ENCODE assay signal across 9 cellular contexts in the genomic region with DNA sequence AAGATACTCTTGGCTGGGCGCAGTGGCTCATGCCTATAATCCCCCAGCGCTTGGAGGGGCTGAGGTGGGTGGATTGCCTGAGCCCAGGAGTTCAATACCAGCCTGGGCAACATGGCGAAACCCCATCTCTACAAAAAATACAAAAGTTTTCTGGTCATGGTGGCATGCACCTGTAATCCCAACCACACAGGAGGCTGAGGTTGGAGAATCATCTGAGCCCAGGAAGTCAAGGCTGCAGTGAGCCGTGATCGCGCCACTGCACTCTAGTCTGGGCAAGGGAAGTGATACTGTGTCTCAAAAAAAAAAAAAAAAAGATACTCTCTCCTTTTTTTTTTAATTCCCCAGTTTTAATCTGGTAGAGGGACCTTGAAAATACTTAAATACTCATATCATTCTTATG. TPM values are rescaled to one million over a fixed set of nuclear protein-coding genes. Genes with fewer than 3 reads are reported as not detected.
DNase-seq lines count a peak whose midpoint lies in the region; ATAC-seq lines count a peak whose summit lies in the region.
"Had no signal": no experiment of that assay in that cellular context is flagged by ENCODE, and none has a peak within 500 bp of the region (broad histone marks: within the 10 kb centered on the region; RNA-seq: fewer than 3 reads in every experiment).

No MANE protein-coding gene starts in this region.

- H3K4me3 ChIP-seq in SJCRH30, result no peak overlapping the region
- H3K4me3 ChIP-seq: tibial nerve had no signal

- H3K27me3 ChIP-seq in SJCRH30, result no peaks in the 10 kb centered on the region
- H3K27me3 ChIP-seq: tibial nerve had no signal

- peak overlapping the region; percentile 19 for H3K4me3 Mint-ChIP-seq in activated T-cell treated with anti-CD3 and anti-CD28 coated beads, Interleukin-2, amount 50 U/mL, for 4 hours

- H3K36me3 Mint-ChIP-seq in activated T-cell treated with anti-CD3 and anti-CD28 coated beads, Interleukin-2, amount 50 U/mL, for 4 hours (ENCODE audit: insufficient read depth), result peaks cover 2% of the 10 kb centered on the region

- in situ Hi-C loops in G401 (cut with HindIII; ENCODE audit: low sequenced_read_pairs), result no loop called here

- peaks cover 6% of the 10 kb centered on the region for H3K4me1 ChIP-seq in SJCRH30

- H3K36me3 ChIP-seq in SJCRH30, result no peaks in the 10 kb centered on the region
- H3K36me3 ChIP-seq: tibial nerve had no signal

- no peaks in the 10 kb centered on the region for H3K9me3 Mint-ChIP-seq in activated T-cell treated with anti-CD3 and anti-CD28 coated beads, Interleukin-2, amount 50 U/mL, for 4 hours

- H3K9me3 ChIP-seq in SJCRH30 (replicated peaks), result no peaks in the 10 kb centered on the region
- H3K9me3 ChIP-seq: tibial nerve had no signal

- no peak for DNase-seq in activated T-cell treated with anti-CD3 and anti-CD28 coated beads, Interleukin-2, amount 50 U/mL, for 4 hours
- DNase-seq in activated T-cell treated with anti-CD3 and anti-CD28 coated beads, Interleukin-2, amount 50 U/mL, for 1 hour, result no peak
- DNase-seq in stimulated activated CD8-positive, alpha-beta memory T cell treated with anti-CD3 and anti-CD28 coated beads, Interleukin-4, amount 100 ng/mL, for 48 hours, result peak; percentile 33
- DNase-seq in NCI-H2029 (lab: John Stamatoyannopoulos, UW) (no peak), G401 (ENCODE audit: low spot score) (no peak), SJCRH30 (no peak)

- no peak overlapping the region for H3K27ac ChIP-seq in SJCRH30

- H3K27me3 Mint-ChIP-seq in activated T-cell treated with anti-CD3 and anti-CD28 coated beads, Interleukin-2, amount 50 U/mL, for 4 hours (ENCODE audit: low read depth), result no peaks in the 10 kb centered on the region

- ATAC-seq in activated T-cell treated with anti-CD3 and anti-CD28 coated beads, Interleukin-2, amount 50 U/mL, for 4 hours, result no peak
- ATAC-seq in HG02588 (IDR thresholded peaks at IDR 0.05; ENCODE audit: unreplicated experiment), result peak; percentile 46
- ATAC-seq in HG03571 (IDR thresholded peaks at IDR 0.05; ENCODE audit: unreplicated experiment), result peak; percentile 43

- H3K4me1 Mint-ChIP-seq in activated T-cell treated with anti-CD3 and anti-CD28 coated beads, Interleukin-2, amount 50 U/mL, for 4 hours (ENCODE audit: low read depth), result peaks cover 49% of the 10 kb centered on the region

RNA-seq across cellular contexts. Expression of a gene that starts 15.0 kb away (rescaled TPM):
- 10 to 100 TPM in 1 of 3 donors, 1 to 10 TPM in 2; 7.7 to 20.2 (median 9.7) TPM for total RNA-seq in activated T-cell treated with anti-CD3 and anti-CD28 coated beads, Interleukin-2, amount 50 U/mL, for 4 hours
- 5.0 and 7.4 TPM in 2 replicates for total RNA-seq in G401 (2014; rRNA removed; shearing (Covaris generic))
- total RNA-seq in SJCRH30 (2014; rRNA removed; shearing (Covaris generic)), result 3.5 and 4.0 TPM in 2 replicates

Comparison
In these comparisons a context has a peak if more than half of its experiments do, and no peak if none do; other contexts are left out.
1. ATAC-seq: peak in HG02588 (single experiment) and HG03571 (single experiment); none in activated T-cell treated with anti-CD3 and anti-CD28 coated beads, Interleukin-2, amount 50 U/mL, for 4 hours (0 of 2).